2 cellular contexts compared by ENCODE assay signal in genomic region chr6:37868447-37868825, GRCh38.
TF ChIP-seq lines count a peak whose summit lies in the region.

No MANE protein-coding gene starts in this region.

TF ChIP-seq in SK-N-SH treated with all-trans-retinoic acid at 6 μM for 48 hours, 23 proteins besides CTCF, POLR2A, EP300 and RAD21 (continued from another document):
- no peak for TF ChIP-seq CSDC2 (CRISPR knock-in tag; IDR thresholded peaks at IDR 0.05)
TF ChIP-seq in SK-N-SH treated with all-trans-retinoic acid at 6 μM for 48 hours: peak in this region for 0.

TF ChIP-seq in HepG2, 621 proteins besides CTCF, POLR2A, EP300 and RAD21 (continued from another document):
- TF ChIP-seq ZHX2 (IDR thresholded peaks at IDR 0.05; ENCODE audit: low read depth) = no peak
- TF ChIP-seq ZHX2 (CRISPR knock-in tag; IDR thresholded peaks at IDR 0.05; ENCODE audit: borderline replicate concordance) = no peak
- TF ChIP-seq EEA1 (CRISPR knock-in tag; IDR thresholded peaks at IDR 0.05; ENCODE audit: borderline replicate concordance) = no peak
- no peak for TF ChIP-seq ZMYM4 (CRISPR knock-in tag; IDR thresholded peaks at IDR 0.05)
- TF ChIP-seq ZNF766 (CRISPR knock-in tag; IDR thresholded peaks at IDR 0.05; ENCODE audit: borderline replicate concordance) = no peak
- no peak for TF ChIP-seq FOXM1 (CRISPR knock-in tag; IDR thresholded peaks at IDR 0.05)
- no peak for TF ChIP-seq TCF7 (IDR thresholded peaks at IDR 0.05; ENCODE audit: low read depth)
- TF ChIP-seq RFX5 (IDR thresholded peaks at IDR 0.05; ENCODE audit: low read depth, low read length) = no peak
- TF ChIP-seq ATF7 (IDR thresholded peaks at IDR 0.05) = no peak
- TF ChIP-seq ATF7 (CRISPR knock-in tag; IDR thresholded peaks at IDR 0.05) = no peak
- no peak for TF ChIP-seq SNAPC5 (CRISPR knock-in tag; IDR thresholded peaks at IDR 0.05; ENCODE audit: borderline replicate concordance)
- TF ChIP-seq XRCC5 (optimal IDR thresholded peaks at IDR 0.05; ENCODE audit: low read length) = no peak
- no peak for TF ChIP-seq CEBPZ (IDR thresholded peaks at IDR 0.05; ENCODE audit: low read length)
- TF ChIP-seq THRA (CRISPR knock-in tag; IDR thresholded peaks at IDR 0.05; ENCODE audit: borderline replicate concordance) = no peak
- TF ChIP-seq ETV5 (CRISPR knock-in tag; IDR thresholded peaks at IDR 0.05; ENCODE audit: borderline replicate concordance) = no peak
- no peak for TF ChIP-seq TBL1XR1 (IDR thresholded peaks at IDR 0.05; ENCODE audit: borderline replicate concordance, low read length, partially characterized antibody)
- no peak for TF ChIP-seq TEAD2 (CRISPR knock-in tag; IDR thresholded peaks at IDR 0.05)
- no peak for TF ChIP-seq ZNF710 (CRISPR knock-in tag; IDR thresholded peaks at IDR 0.05; ENCODE audit: borderline replicate concordance)
- no peak for TF ChIP-seq CBX5 (CRISPR knock-in tag; IDR thresholded peaks at IDR 0.05; ENCODE audit: borderline replicate concordance)
- TF ChIP-seq RCOR2 (CRISPR knock-in tag; IDR thresholded peaks at IDR 0.05) = no peak
